Comparison of ENCODE assay signal across 17 cellular contexts in genomic region chr12:27163048-27163715, GRCh38.
DNase-seq lines count a peak whose midpoint lies in the region; ATAC-seq, FAIRE-seq and TF ChIP-seq lines count a peak whose summit lies in the region.
"Had no signal": no experiment of that assay in that cellular context is flagged by ENCODE, and none has a peak within 500 bp of the region (broad histone marks: within the 10 kb centered on the region; RNA-seq: fewer than 3 reads in every experiment).

No MANE protein-coding gene starts in this region.

- H3K27me3 ChIP-seq in GM12878 (replicated peaks in 1 of 2; ENCODE audit: control insufficient read depth in 2 of 2, insufficient read depth in 2 of 2, low read length in 1 of 2): no peaks in the 10 kb centered on the region
- no peaks in the 10 kb centered on the region for H3K27me3 ChIP-seq in mesendoderm (ENCODE audit: insufficient read depth, low read length, poor library complexity)
- no peaks in the 10 kb centered on the region for H3K27me3 ChIP-seq in left ventricle myocardium inferior (ENCODE audit: low read depth)
- H3K27me3 ChIP-seq: gastrocnemius medialis, SJSA1 had no signal

- no peak for TF ChIP-seq EP300 in GM12878 (IDR thresholded peaks at IDR 0.05; ENCODE audit: borderline replicate concordance in 1 of 2, control insufficient read depth in 1 of 2, low read depth in 2 of 2, low read length in 2 of 2)

- FAIRE-seq in GM12878 (lab: Jason Lieb, UNC): no peak
- FAIRE-seq: kidney had no signal

- H2BK5ac ChIP-seq in mesendoderm (ENCODE audit: low read length): no peak overlapping the region

- no peak for TF ChIP-seq POLR2A in GM12878 (IDR thresholded peaks at IDR 0.05; ENCODE audit: low read depth, low read length)

- H2BK15ac ChIP-seq in mesendoderm (replicated peaks; ENCODE audit: low read depth): no peak overlapping the region

- no peak overlapping the region for H2AK5ac ChIP-seq in mesendoderm (ENCODE audit: low read length)

- in situ Hi-C loops in GM12878 (cut with MboI): no loop called here

- no peaks in the 10 kb centered on the region for H4K20me1 ChIP-seq in GM12878 (ENCODE audit: control insufficient read depth, insufficient read depth)

- H3K79me1 ChIP-seq in mesendoderm (ENCODE audit: low read length): no peaks in the 10 kb centered on the region

- H3K9me3 ChIP-seq in GM12878 (replicated peaks; ENCODE audit: control insufficient read depth, insufficient read depth, low read length) (peaks cover 2% of the 10 kb centered on the region; the same call in 2 of the 3 replicates), left ventricle myocardium inferior (replicated peaks) (peaks cover 19% of the 10 kb centered on the region)
- H3K9me3 ChIP-seq: gastrocnemius medialis, psoas muscle, SJSA1 had no signal

- TF ChIP-seq RAD21 in GM12878 (IDR thresholded peaks at IDR 0.05; ENCODE audit: insufficient read depth, low read depth, low read length): no peak

- no peak overlapping the region for H2BK120ac ChIP-seq in mesendoderm (ENCODE audit: low read depth, low read length)

- no peak overlapping the region for H3K18ac ChIP-seq in mesendoderm (ENCODE audit: low read length)

- SMC1A ChIA-PET in GM12878 (lab: Charles Lee; ENCODE audit: uncharacterized antibody, unreplicated experiment): interaction anchor here (0.6 to 7.7 kb wide), 13 partner anchors 14 to 172 kb away, joined by 3 to 140 read pairs (median 5); no protein-coding TSS in a partner anchor

- RAD21 ChIA-PET in GM12878 (lab: Charles Lee; ENCODE audit: unreplicated experiment): interaction anchor here (1.1 to 4.9 kb wide), 10 partner anchors 16 to 172 kb away, joined by 3 to 85 read pairs (median 4); partner anchors contain the start of gene STK38L

- H3K9ac ChIP-seq in GM12878 (ENCODE audit: control insufficient read depth, insufficient read depth, low read length) (no peak overlapping the region), mesendoderm (ENCODE audit: low read length) (no peak overlapping the region)

- peak overlapping the region; percentile 6; the same call in 1 of the 2 replicates for H3K27ac ChIP-seq in GM12878 (ENCODE audit: control insufficient read depth, insufficient read depth)
- no peak overlapping the region for H3K27ac ChIP-seq in mesendoderm (ENCODE audit: low read depth, low read length)
- H3K27ac ChIP-seq in left ventricle myocardium inferior (replicated peaks): no peak overlapping the region
- H3K27ac ChIP-seq: C4-2B, gastrocnemius medialis, psoas muscle, SJSA1 had no signal

- CTCF ChIA-PET in GM12878 (lab: Yijun Ruan, JAX): interaction anchor here (0.7 to 2.6 kb wide), 7 partner anchors 10 to 143 kb away, joined by 3 to 19 read pairs (median 4); no protein-coding TSS in a partner anchor

- POLR2A ChIA-PET in GM12878 (lab: Charles Lee): interaction anchor here (1.0 to 5.3 kb wide), 6 partner anchors 11 to 59 kb away, joined by 3 to 29 read pairs (median 5); no protein-coding TSS in a partner anchor

- no peak overlapping the region; the same call in 1 of the 2 replicates for H3K4me2 ChIP-seq in GM12878 (ENCODE audit: control insufficient read depth, insufficient read depth)
- no peak overlapping the region for H3K4me2 ChIP-seq in mesendoderm (ENCODE audit: low read length)

- peak; percentile 58 for DNase-seq in DMS 273 (lab: John Stamatoyannopoulos, UW; ENCODE audit: unreplicated experiment)
- peak; percentile 42 for DNase-seq in Jurkat, Clone E6-1 (ENCODE audit: low read depth, low spot score)
- DNase-seq in GM12878 (ENCODE audit: low read depth, low spot score): no peak
- DNase-seq in mesendoderm: peak; percentile 66
- DNase-seq in putamen (ENCODE audit: low spot score): no peak
- DNase-seq in sciatic nerve (ENCODE audit: low spot score): no peak
- no peak for DNase-seq in left ventricle myocardium inferior
- DNase-seq: gastrocnemius medialis; kidney; naive B cell; NCI-H1694 treated with DMSO at 0.1 percent for 48 hours; psoas muscle; stimulated activated CD4-positive, alpha-beta T cell treated with anti-CD3 and anti-CD28 coated beads, Interleukin-4, amount 100 ng/mL, for 1 hour; stimulated activated naive B cell treated with anti-CD40 and anti-IgM and Interleukin-4, amounts not matched to agents 10 μg/mL and 1 μg/mL and 100 μg/mL, for 72 hours had no signal

- no peak overlapping the region for H3K23ac ChIP-seq in mesendoderm (ENCODE audit: low read length)

- no peak overlapping the region for H3K56ac ChIP-seq in mesendoderm (ENCODE audit: low read length)

- BruUV-seq in GM12878 (replicated peaks; lab: Mats Ljungman, UMichigan): no TSS peak

- H2AFZ ChIP-seq in GM12878 (ENCODE audit: control insufficient read depth, low read depth, low read length): no peak overlapping the region

- no peak overlapping the region for H4K8ac ChIP-seq in mesendoderm (ENCODE audit: low read depth, low read length)

- no peak for TF ChIP-seq CTCF in GM12878 (IDR thresholded peaks at IDR 0.05 in 2 of 3, conservative IDR thresholded peaks at IDR 0.05 in 1 of 3; ENCODE audit: control insufficient read depth in 2 of 3, extremely low read depth in 1 of 3, insufficient read depth in 1 of 3, low read depth in 3 of 3, low read length in 3 of 3)
- no peak for TF ChIP-seq CTCF in left ventricle myocardium inferior (IDR thresholded peaks at IDR 0.05; ENCODE audit: borderline replicate concordance)

- ATAC-seq in GM12878 (peak; percentile 66), sciatic nerve (no peak), HG03108 (IDR thresholded peaks at IDR 0.05; ENCODE audit: unreplicated experiment) (no peak)
- ATAC-seq: gastrocnemius medialis, psoas muscle had no signal

- H3K4me1 ChIP-seq in GM12878 (ENCODE audit: control insufficient read depth, insufficient read depth, low read length): peaks cover 3% of the 10 kb centered on the region; the same call in 1 of the 2 replicates
- no peaks in the 10 kb centered on the region for H3K4me1 ChIP-seq in mesendoderm (ENCODE audit: control insufficient read depth, low read depth, low read length)
- no peaks in the 10 kb centered on the region for H3K4me1 ChIP-seq in left ventricle myocardium inferior
- H3K4me1 ChIP-seq: psoas muscle, SJSA1 had no signal

- H3K36me3 ChIP-seq in GM12878 (ENCODE audit: control insufficient read depth in 2 of 2, insufficient read depth in 2 of 2, low read length in 1 of 2) (no peaks in the 10 kb centered on the region), mesendoderm (ENCODE audit: control insufficient read depth, insufficient read depth, low read length) (no peaks in the 10 kb centered on the region), left ventricle myocardium inferior (no peaks in the 10 kb centered on the region)
- H3K36me3 ChIP-seq: gastrocnemius medialis, SJSA1 had no signal

- no peak overlapping the region for H3K4me3 ChIP-seq in Jurkat, Clone E6-1 (ENCODE audit: low read length)
- H3K4me3 ChIP-seq in GM12878 (no peak overlapping the region), mesendoderm (ENCODE audit: low read length) (no peak overlapping the region), left ventricle myocardium inferior (no peak overlapping the region)
- H3K4me3 ChIP-seq: gastrocnemius medialis, psoas muscle, SJSA1 had no signal

- 63% methylated on average over 3 of the region's 3 CpGs for WGBS in GM12878 (ENCODE audit: insufficient coverage, insufficient replicate concordance, low lambda C conversion rate, missing lambda C conversion rate)
- WGBS in mesendoderm (ENCODE audit: extremely low coverage, insufficient coverage, low lambda C conversion rate): no CpG with 5 or more reads among the region's 3 CpGs

- intact Hi-C loops in GM12878 (cut with micrococcal nuclease; ENCODE audit: unreplicated experiment) (loop anchor here (5.0 kb wide), 2 partner anchors 44 to 59 kb away; no protein-coding TSS in a partner anchor), sciatic nerve (cut with DNase I) (no loop called here), left ventricle myocardium inferior (cut with micrococcal nuclease) (no loop called here)

- H4K5ac ChIP-seq in mesendoderm (ENCODE audit: low read length): no peak overlapping the region

- H3K4ac ChIP-seq in mesendoderm (ENCODE audit: low read depth, low read length): no peak overlapping the region

- H3K79me2 ChIP-seq in GM12878 (ENCODE audit: control insufficient read depth, insufficient read depth, low read length) (no peaks in the 10 kb centered on the region), mesendoderm (ENCODE audit: control insufficient read depth, insufficient read depth, low read length) (no peaks in the 10 kb centered on the region)

TF ChIP-seq in GM12878, 131 proteins besides CTCF, POLR2A, EP300 and RAD21 (continues in another document):
- peak; percentile 50; the same call in 1 of the 2 replicates for TF ChIP-seq ATF7 (IDR thresholded peaks at IDR 0.05; ENCODE audit: low read depth)
- peak; percentile 11; the same call in 1 of the 2 replicates for TF ChIP-seq SPI1 (IDR thresholded peaks at IDR 0.05; ENCODE audit: borderline replicate concordance, insufficient read depth, low read depth, low read length)
- no peak for TF ChIP-seq E4F1 (IDR thresholded peaks at IDR 0.05; ENCODE audit: borderline replicate concordance, partially characterized antibody)

Comparison
In these comparisons a context has a peak if more than half of its experiments do, and no peak if none do; other contexts are left out.
1. DNase-seq: peak in DMS 273 (single experiment), Jurkat, Clone E6-1 (single experiment) and mesendoderm (single experiment); none in GM12878 (single experiment), putamen (single experiment), sciatic nerve (single experiment) and left ventricle myocardium inferior (single experiment).